In genomic region chr7:99409192-99409572, GRCh38 we compare ENCODE assay signal across 1 cellular context.
TF ChIP-seq lines count a peak whose summit lies in the region.

No MANE protein-coding gene starts in this region.

TF ChIP-seq in K562, 482 proteins besides CTCF, POLR2A, EP300 and RAD21 (continued from another document and continues in another):
- TF ChIP-seq ZBTB40 (IDR thresholded peaks at IDR 0.05) (no peak), ZBTB40 (CRISPR knock-in tag; IDR thresholded peaks at IDR 0.05) (no peak), KLF1 (tag; IDR thresholded peaks at IDR 0.05) (no peak), ZNF212 (CRISPR knock-in tag; IDR thresholded peaks at IDR 0.05) (no peak), GATAD2B (IDR thresholded peaks at IDR 0.05; ENCODE audit: borderline replicate concordance) (no peak), FOS (IDR thresholded peaks at IDR 0.05; ENCODE audit: extremely low read depth, insufficient read length) (no peak), CBX5 (IDR thresholded peaks at IDR 0.05; ENCODE audit: borderline replicate concordance, low read depth) (no peak), CHCHD3 (CRISPR knock-in tag; IDR thresholded peaks at IDR 0.05) (no peak), BRF2 (IDR thresholded peaks at IDR 0.05; ENCODE audit: borderline replicate concordance, insufficient read depth, insufficient read length) (no peak), SMC3 (conservative IDR thresholded peaks at IDR 0.05; ENCODE audit: insufficient read depth, low read depth, low read length) (no peak), BDP1 (IDR thresholded peaks at IDR 0.05; ENCODE audit: insufficient read depth, insufficient read length) (no peak), ZNF143 (CRISPR knock-in tag; IDR thresholded peaks at IDR 0.05) (no peak), SMARCE1 (IDR thresholded peaks at IDR 0.05) (peak; percentile 65), TOE1 (IDR thresholded peaks at IDR 0.05; ENCODE audit: borderline replicate concordance) (no peak), TOE1 (CRISPR knock-in tag; IDR thresholded peaks at IDR 0.05; ENCODE audit: borderline replicate concordance, low read depth) (no peak), THRAP3 (IDR thresholded peaks at IDR 0.05; ENCODE audit: borderline replicate concordance) (no peak), ZNF785 (CRISPR knock-in tag; IDR thresholded peaks at IDR 0.05) (no peak), CBX1 (IDR thresholded peaks at IDR 0.05; ENCODE audit: low read depth) (no peak), MYBL2 (IDR thresholded peaks at IDR 0.05; ENCODE audit: low read depth) (no peak), MYBL2 (CRISPR knock-in tag; IDR thresholded peaks at IDR 0.05; ENCODE audit: borderline replicate concordance) (no peak), SETDB1 (IDR thresholded peaks at IDR 0.05; ENCODE audit: low read length) (no peak), KDM5B (IDR thresholded peaks at IDR 0.05; ENCODE audit: insufficient replicate concordance, low read depth, low read length) (no peak), RREB1 (CRISPR knock-in tag; IDR thresholded peaks at IDR 0.05) (no peak), NUFIP1 (IDR thresholded peaks at IDR 0.05; ENCODE audit: partially characterized antibody) (no peak), ZNF280A (IDR thresholded peaks at IDR 0.05; ENCODE audit: low read depth, partially characterized antibody) (peak; percentile 12), MCM5 (IDR thresholded peaks at IDR 0.05; ENCODE audit: low read depth) (no peak), E2F1 (CRISPR knock-in tag; IDR thresholded peaks at IDR 0.05) (no peak), ETV5 (CRISPR knock-in tag; IDR thresholded peaks at IDR 0.05; ENCODE audit: low read depth) (no peak), SMAD1 (IDR thresholded peaks at IDR 0.05; ENCODE audit: low read depth, low read length, partially characterized antibody) (no peak), NFE2L1 (tag; IDR thresholded peaks at IDR 0.05; ENCODE audit: borderline replicate concordance, low read depth) (no peak), MTA1 (IDR thresholded peaks at IDR 0.05; ENCODE audit: borderline replicate concordance) (no peak), DNMT1 (IDR thresholded peaks at IDR 0.05) (peak; percentile 90; the same call in 1 of the 2 replicates), ZNF174 (CRISPR knock-in tag; IDR thresholded peaks at IDR 0.05) (no peak), ZNF583 (CRISPR knock-in tag; IDR thresholded peaks at IDR 0.05) (no peak), PHB2 (IDR thresholded peaks at IDR 0.05; ENCODE audit: low read depth) (peak; percentile 65), ZNF696 (CRISPR knock-in tag; conservative IDR thresholded peaks at IDR 0.05) (no peak), RUNX1 (IDR thresholded peaks at IDR 0.05; ENCODE audit: low read depth) (no peak), EWSR1 (IDR thresholded peaks at IDR 0.05; ENCODE audit: borderline replicate concordance, low read depth, partially characterized antibody) (no peak)
- TF ChIP-seq, protein P1, sequence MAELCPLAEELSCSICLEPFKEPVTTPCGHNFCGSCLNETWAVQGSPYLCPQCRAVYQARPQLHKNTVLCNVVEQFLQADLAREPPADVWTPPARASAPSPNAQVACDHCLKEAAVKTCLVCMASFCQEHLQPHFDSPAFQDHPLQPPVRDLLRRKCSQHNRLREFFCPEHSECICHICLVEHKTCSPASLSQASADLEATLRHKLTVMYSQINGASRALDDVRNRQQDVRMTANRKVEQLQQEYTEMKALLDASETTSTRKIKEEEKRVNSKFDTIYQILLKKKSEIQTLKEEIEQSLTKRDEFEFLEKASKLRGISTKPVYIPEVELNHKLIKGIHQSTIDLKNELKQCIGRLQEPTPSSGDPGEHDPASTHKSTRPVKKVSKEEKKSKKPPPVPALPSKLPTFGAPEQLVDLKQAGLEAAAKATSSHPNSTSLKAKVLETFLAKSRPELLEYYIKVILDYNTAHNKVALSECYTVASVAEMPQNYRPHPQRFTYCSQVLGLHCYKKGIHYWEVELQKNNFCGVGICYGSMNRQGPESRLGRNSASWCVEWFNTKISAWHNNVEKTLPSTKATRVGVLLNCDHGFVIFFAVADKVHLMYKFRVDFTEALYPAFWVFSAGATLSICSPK (IDR thresholded peaks at IDR 0.05; ENCODE audit: borderline replicate concordance) = peak; percentile 92; the same call in 1 of the 2 replicates
- TF ChIP-seq, protein P2, sequence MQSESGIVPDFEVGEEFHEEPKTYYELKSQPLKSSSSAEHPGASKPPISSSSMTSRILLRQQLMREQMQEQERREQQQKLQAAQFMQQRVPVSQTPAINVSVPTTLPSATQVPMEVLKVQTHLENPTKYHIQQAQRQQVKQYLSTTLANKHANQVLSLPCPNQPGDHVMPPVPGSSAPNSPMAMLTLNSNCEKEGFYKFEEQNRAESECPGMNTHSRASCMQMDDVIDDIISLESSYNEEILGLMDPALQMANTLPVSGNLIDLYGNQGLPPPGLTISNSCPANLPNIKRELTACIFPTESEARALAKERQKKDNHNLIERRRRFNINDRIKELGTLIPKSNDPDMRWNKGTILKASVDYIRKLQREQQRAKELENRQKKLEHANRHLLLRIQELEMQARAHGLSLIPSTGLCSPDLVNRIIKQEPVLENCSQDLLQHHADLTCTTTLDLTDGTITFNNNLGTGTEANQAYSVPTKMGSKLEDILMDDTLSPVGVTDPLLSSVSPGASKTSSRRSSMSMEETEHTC (IDR thresholded peaks at IDR 0.05) = no peak
- TF ChIP-seq, protein P3, sequence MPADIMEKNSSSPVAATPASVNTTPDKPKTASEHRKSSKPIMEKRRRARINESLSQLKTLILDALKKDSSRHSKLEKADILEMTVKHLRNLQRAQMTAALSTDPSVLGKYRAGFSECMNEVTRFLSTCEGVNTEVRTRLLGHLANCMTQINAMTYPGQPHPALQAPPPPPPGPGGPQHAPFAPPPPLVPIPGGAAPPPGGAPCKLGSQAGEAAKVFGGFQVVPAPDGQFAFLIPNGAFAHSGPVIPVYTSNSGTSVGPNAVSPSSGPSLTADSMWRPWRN (IDR thresholded peaks at IDR 0.05; ENCODE audit: low read depth) = peak; percentile 33; the same call in 1 of the 2 replicates
